In the genomic region with DNA sequence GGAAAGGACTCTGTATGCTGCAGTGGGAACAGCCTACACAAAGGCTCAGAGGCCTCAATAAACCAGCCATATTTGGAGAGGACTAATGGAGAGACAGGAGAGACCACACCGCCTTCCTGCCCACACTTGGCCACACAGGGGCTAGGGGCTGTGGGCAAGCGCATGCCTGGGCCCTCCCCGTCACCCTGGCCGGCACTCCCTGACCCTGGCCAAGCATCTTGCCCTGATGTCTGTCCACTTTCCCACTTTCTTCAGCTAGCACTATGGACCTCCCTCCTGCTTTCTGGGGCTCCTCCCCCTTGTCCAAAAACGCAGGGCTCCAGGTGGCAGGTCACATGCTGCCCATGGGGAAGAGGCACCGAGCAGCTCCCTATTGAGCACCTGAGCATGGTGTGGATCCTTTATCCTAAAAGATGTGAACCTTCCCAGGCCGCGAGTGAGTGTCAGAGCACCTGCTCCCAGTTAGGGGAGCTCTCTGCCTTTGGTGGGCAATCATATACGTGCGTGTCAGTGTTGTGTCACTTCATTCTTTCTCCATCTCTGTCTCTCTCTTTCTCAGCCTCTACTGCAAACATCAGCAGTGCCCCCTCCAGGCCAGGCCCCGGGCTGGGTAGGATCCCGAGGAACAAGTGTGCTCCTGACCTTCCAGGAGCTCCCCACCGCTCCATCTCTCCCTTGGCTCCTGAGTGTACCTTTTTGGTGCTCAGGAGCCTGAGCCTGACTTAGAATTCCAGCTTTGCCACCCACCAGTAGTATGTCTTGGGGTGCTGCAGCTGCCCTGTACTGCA, we compare ENCODE assay signal across 13 cellular contexts.
DNase-seq lines count a peak whose midpoint lies in the region; ATAC-seq and TF ChIP-seq lines count a peak whose summit lies in the region.
"Had no signal": no experiment of that assay in that cellular context is flagged by ENCODE, and none has a peak within 500 bp of the region (broad histone marks: within the 10 kb centered on the region; RNA-seq: fewer than 3 reads in every experiment).

No MANE protein-coding gene starts in this region.

- TF ChIP-seq CTCF in Caco-2 (IDR thresholded peaks at IDR 0.05; ENCODE audit: insufficient read depth in 1 of 2, low read depth in 1 of 2, low read length in 1 of 2, severe bottlenecking in 1 of 2, unreplicated experiment in 1 of 2) (no peak), dorsolateral prefrontal cortex (IDR thresholded peaks at IDR 0.05 in 54 of 56, conservative IDR thresholded peaks at IDR 0.05 in 2 of 56; ENCODE audit: low read depth in 1 of 56, partially characterized antibody in 56 of 56) (peak in 33 of 56 donors; percentile 12 to 47 (median 23)), sigmoid colon (IDR thresholded peaks at IDR 0.05) (no peak)

- no peaks in the 10 kb centered on the region for H3K9me3 Mint-ChIP-seq in Caco-2 (ENCODE audit: unreplicated experiment)
- H3K9me3 Mint-ChIP-seq in activated T-cell treated with anti-CD3 and anti-CD28 coated beads, Interleukin-2, amount 50 U/mL, for 4 hours = no peaks in the 10 kb centered on the region
- H3K9me3 Mint-ChIP-seq: neural crest cell had no signal

- TF ChIP-seq EP300 in sigmoid colon (IDR thresholded peaks at IDR 0.05) = no peak

- WGBS in sigmoid colon, 2 donors = 84 to 86% methylated on average over 13 of the region's 13 CpGs

- DNase-seq in Caco-2 (no peak), dorsolateral prefrontal cortex (no peak), sigmoid colon (no peak)
- no peak for DNase-seq in activated CD8-positive, alpha-beta memory T cell treated with anti-CD3 and anti-CD28 coated beads, Interleukin-2, amount 50 U/mL, for 48 hours
- DNase-seq in activated CD4-positive, alpha-beta T cell treated with anti-CD3 and anti-CD28 coated beads, Interleukin-2, amount 50 U/mL, for 4 hours = no peak
- DNase-seq in activated T-cell treated with anti-CD3 and anti-CD28 coated beads, Interleukin-2, amount 50 U/mL, for 4 hours = no peak
- DNase-seq: activated effector memory CD4-positive, alpha-beta T cell treated with Interleukin-2 at 50 U/mL for 16 hours; DMS153; effector CD8-positive, alpha-beta T cell; NCI-H187 treated with DMSO at 0.1 percent for 48 hours; stimulated activated naive CD8-positive, alpha-beta T cell treated with anti-CD3 and anti-CD28 coated beads, Interleukin-15, Interleukin-2, amounts not matched to agents 100 U/mL and 50 U/mL, for 24 hours had no signal

- H3K36me3 Mint-ChIP-seq in Caco-2 (ENCODE audit: insufficient read depth, unreplicated experiment) = peaks cover 52% of the 10 kb centered on the region
- peaks cover 14% of the 10 kb centered on the region for H3K36me3 Mint-ChIP-seq in activated T-cell treated with anti-CD3 and anti-CD28 coated beads, Interleukin-2, amount 50 U/mL, for 4 hours (ENCODE audit: insufficient read depth)

- no TSS peak for BruUV-seq in Caco-2 (replicated peaks; lab: Mats Ljungman, UMichigan)

- ATAC-seq in activated T-cell treated with anti-CD3 and anti-CD28 coated beads, Interleukin-2, amount 50 U/mL, for 4 hours = no peak
- ATAC-seq: stimulated activated naive CD8-positive, alpha-beta T cell treated with anti-CD3 and anti-CD28 coated beads, Interleukin-15, Interleukin-2, amounts not matched to agents 100 U/mL and 50 U/mL, for 24 hours had no signal

- H3K9me3 ChIP-seq in Caco-2 (no peaks in the 10 kb centered on the region), KOPT-K1 (ENCODE audit: insufficient read depth, low read length, poor library complexity, severe bottlenecking) (no peaks in the 10 kb centered on the region), sigmoid colon (no peaks in the 10 kb centered on the region)

- intact Hi-C loops in Caco-2 (cut with micrococcal nuclease; ENCODE audit: unreplicated experiment) = no loop called here
- intact Hi-C loops in dorsolateral prefrontal cortex (cut with DNase I) = no loop called here
- intact Hi-C loops in sigmoid colon (cut with DNase I) = no loop called here

- peaks cover 23% of the 10 kb centered on the region for H3K4me1 Mint-ChIP-seq in Caco-2 (ENCODE audit: low read depth, unreplicated experiment)
- peaks cover 68% of the 10 kb centered on the region for H3K4me1 Mint-ChIP-seq in activated T-cell treated with anti-CD3 and anti-CD28 coated beads, Interleukin-2, amount 50 U/mL, for 4 hours (ENCODE audit: low read depth)

- H3K27me3 ChIP-seq in Caco-2 (replicated peaks; ENCODE audit: control insufficient read depth, insufficient read depth, low read length) = no peaks in the 10 kb centered on the region
- H3K27me3 ChIP-seq in dorsolateral prefrontal cortex = no peaks in the 10 kb centered on the region
- H3K27me3 ChIP-seq in sigmoid colon = no peaks in the 10 kb centered on the region

- POLR2A ChIA-PET in Caco-2 (lab: Charles Lee) = no interaction called here

- H3K4me3 ChIP-seq in Caco-2 (ENCODE audit: low read depth, low read length) = no peak overlapping the region
- H3K4me3 ChIP-seq in dorsolateral prefrontal cortex = no peak overlapping the region
- no peak overlapping the region for H3K4me3 ChIP-seq in sigmoid colon

- H3K27ac Mint-ChIP-seq in Caco-2 (ENCODE audit: unreplicated experiment) = peak overlapping the region; percentile 33

- H3K4me3 Mint-ChIP-seq in Caco-2 (ENCODE audit: unreplicated experiment) = no peak overlapping the region
- H3K4me3 Mint-ChIP-seq in activated T-cell treated with anti-CD3 and anti-CD28 coated beads, Interleukin-2, amount 50 U/mL, for 4 hours = no peak overlapping the region
- H3K4me3 Mint-ChIP-seq: neural crest cell had no signal

- H3K27ac ChIP-seq in KOPT-K1 (ENCODE audit: low read depth, low read length, poor library complexity, severe bottlenecking) (peak overlapping the region; percentile 100), dorsolateral prefrontal cortex (peak overlapping the region in 4 of 59 donors; percentile 1 to 51 (median 30)), sigmoid colon (peak overlapping the region; percentile 54 to 92 (median 74))

- H3K36me3 ChIP-seq in Caco-2 (ENCODE audit: control insufficient read depth, insufficient read depth, low read length) (peaks cover 2% of the 10 kb centered on the region), KOPT-K1 (ENCODE audit: insufficient read depth, low read length) (peaks cover 51% of the 10 kb centered on the region; the same call in 1 of the 2 replicates), sigmoid colon (peaks cover 5 to 27% (median 15%) of the 10 kb centered on the region in 4 donors)

- no peak for TF ChIP-seq POLR2A in sigmoid colon (IDR thresholded peaks at IDR 0.05)

- CTCF ChIA-PET in Caco-2 (lab: Charles Lee) = no interaction called here

- H3K4me1 ChIP-seq in Caco-2 (peaks cover 19% of the 10 kb centered on the region), sigmoid colon (peaks cover 0 to 100% (median 90%) of the 10 kb centered on the region in 4 donors)

- H3K27me3 Mint-ChIP-seq in Caco-2 (ENCODE audit: insufficient read depth, unreplicated experiment) = no peaks in the 10 kb centered on the region
- H3K27me3 Mint-ChIP-seq in activated T-cell treated with anti-CD3 and anti-CD28 coated beads, Interleukin-2, amount 50 U/mL, for 4 hours (ENCODE audit: low read depth) = no peaks in the 10 kb centered on the region

Comparison
In these comparisons a context has a peak if more than half of its experiments do, and no peak if none do; other contexts are left out.
1. CTCF ChIP-seq: peak in dorsolateral prefrontal cortex (33 of 56); none in Caco-2 (0 of 2) and sigmoid colon (0 of 4).